Comparison of ENCODE assay signal across 12 cellular contexts in the genomic region with DNA sequence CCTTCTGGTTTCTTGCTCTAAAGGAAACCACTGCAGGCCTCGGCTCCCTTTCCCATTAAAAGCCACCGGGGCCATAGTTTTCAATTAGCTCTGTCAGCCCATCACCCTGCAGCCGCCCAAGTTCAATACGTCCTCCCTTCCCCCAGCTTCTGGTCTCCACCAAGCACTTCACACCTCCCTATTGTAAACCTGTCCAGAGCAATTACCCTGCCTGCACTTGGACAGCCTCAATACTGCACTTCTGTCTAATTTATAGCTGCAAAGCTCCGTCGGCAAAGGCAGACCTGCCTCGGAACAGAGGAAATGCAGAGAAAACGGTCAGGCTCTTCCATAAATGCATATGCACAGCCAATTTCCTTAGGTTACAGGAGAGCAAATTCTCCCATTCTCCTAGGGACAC. TPM values are rescaled to one million over a fixed set of nuclear protein-coding genes. Genes with fewer than 3 reads are reported as not detected.
DNase-seq lines count a peak whose midpoint lies in the region; ATAC-seq, FAIRE-seq and TF ChIP-seq lines count a peak whose summit lies in the region.
"Had no signal": no experiment of that assay in that cellular context is flagged by ENCODE, and none has a peak within 500 bp of the region (broad histone marks: within the 10 kb centered on the region; RNA-seq: fewer than 3 reads in every experiment).

No MANE protein-coding gene starts in this region.

- no peaks in the 10 kb centered on the region for H3K36me3 ChIP-seq in mucosa of rectum (ENCODE audit: control insufficient read depth in 2 of 2, insufficient read depth in 2 of 2, low read length in 2 of 2)
- no peaks in the 10 kb centered on the region for H3K36me3 ChIP-seq in testis (ENCODE audit: low read depth, missing control alignments)
- H3K36me3 ChIP-seq: neutrophil had no signal

- peaks cover 64 to 67% of the 10 kb centered on the region in 2 donors for H3K4me1 Mint-ChIP-seq in natural killer cell treated with Interleukin-12 subunit alpha and Interleukin-12 subunit beta and Interleukin-15 and Interleukin-18, amount 100 ng/mL, for 72 hours (ENCODE audit: low read depth in 2 of 2)
- peaks cover 40 to 61% of the 10 kb centered on the region in 2 donors for H3K4me1 Mint-ChIP-seq in natural killer cell
- peaks cover 12% of the 10 kb centered on the region for H3K4me1 Mint-ChIP-seq in activated T-helper 1 cell treated with anti-CD3 and anti-CD28 coated beads, Interleukin-12 subunit alpha, Interleukin-12 subunit beta, Interleukin-2, Interleukin-4 antibody, amounts not matched to agents 30 ng/mL and 10 ng/mL and 1 ng/mL, durations not matched to agents 14 hours and 24 hours and 36 hours (ENCODE audit: low read depth)

- FAIRE-seq in urothelium cell line (lab: Jason Lieb, UNC) = no peak
- FAIRE-seq: GM12878, kidney had no signal

- peak overlapping the region; percentile 64 to 71 for H3K27ac ChIP-seq in mucosa of rectum (ENCODE audit: low read depth in 2 of 2, low read length in 2 of 2)
- no peak overlapping the region for H3K27ac ChIP-seq in testis

- peak overlapping the region; percentile 72 to 84 for H3K27ac Mint-ChIP-seq in natural killer cell treated with Interleukin-12 subunit alpha and Interleukin-12 subunit beta and Interleukin-15 and Interleukin-18, amount 100 ng/mL, for 72 hours
- H3K27ac Mint-ChIP-seq in natural killer cell = no peak overlapping the region
- H3K27ac Mint-ChIP-seq in activated T-helper 1 cell treated with anti-CD3 and anti-CD28 coated beads, Interleukin-12 subunit alpha, Interleukin-12 subunit beta, Interleukin-2, Interleukin-4 antibody, amounts not matched to agents 30 ng/mL and 10 ng/mL and 1 ng/mL, durations not matched to agents 14 hours and 24 hours and 36 hours = peak overlapping the region; percentile 89

- no peaks in the 10 kb centered on the region for H3K9me3 ChIP-seq in mucosa of rectum (ENCODE audit: control insufficient read depth in 2 of 2, low read length in 2 of 2)
- no peaks in the 10 kb centered on the region for H3K9me3 ChIP-seq in testis
- H3K9me3 ChIP-seq: neutrophil had no signal

- intact Hi-C loops in natural killer cell (cut with micrococcal nuclease) = no loop called here
- intact Hi-C loops in activated T-helper 1 cell treated with anti-CD3 and anti-CD28 coated beads, Interleukin-12 subunit alpha, Interleukin-12 subunit beta, Interleukin-2, Interleukin-4 antibody, amounts not matched to agents 30 ng/mL and 10 ng/mL and 1 ng/mL, durations not matched to agents 14 hours and 24 hours and 36 hours (cut with micrococcal nuclease) = loop anchor here (1.0 to 10.0 kb wide), 2 partner anchors 22 to 444 kb away; a partner anchor contains a TSS
- intact Hi-C loops in testis (cut with DNase I; ENCODE audit: low total_unique reads) = no loop called here

- H3K27me3 ChIP-seq in mucosa of rectum (ENCODE audit: control insufficient read depth in 2 of 2, insufficient read depth in 2 of 2, low read length in 2 of 2) (no peaks in the 10 kb centered on the region), testis (no peaks in the 10 kb centered on the region)
- H3K27me3 ChIP-seq: neutrophil had no signal

- H3K27me3 Mint-ChIP-seq in natural killer cell treated with Interleukin-12 subunit alpha and Interleukin-12 subunit beta and Interleukin-15 and Interleukin-18, amount 100 ng/mL, for 72 hours = peaks cover 0 to 5% of the 10 kb centered on the region in 2 donors
- H3K27me3 Mint-ChIP-seq in natural killer cell (ENCODE audit: low read depth in 2 of 2) = peaks cover 5 to 12% of the 10 kb centered on the region in 2 donors
- H3K27me3 Mint-ChIP-seq in activated T-helper 1 cell treated with anti-CD3 and anti-CD28 coated beads, Interleukin-12 subunit alpha, Interleukin-12 subunit beta, Interleukin-2, Interleukin-4 antibody, amounts not matched to agents 30 ng/mL and 10 ng/mL and 1 ng/mL, durations not matched to agents 14 hours and 24 hours and 36 hours (ENCODE audit: insufficient read depth) = no peaks in the 10 kb centered on the region

- no peak for DNase-seq in natural killer cell treated with Interleukin-12 subunit alpha and Interleukin-12 subunit beta and Interleukin-15 and Interleukin-18, amount 100 ng/mL, for 72 hours (ENCODE audit: low spot score)
- DNase-seq in natural killer cell = no peak
- no peak for DNase-seq in activated T-helper 1 cell treated with anti-CD3 and anti-CD28 coated beads, Interleukin-12 subunit alpha, Interleukin-12 subunit beta, Interleukin-2, Interleukin-4 antibody, amounts not matched to agents 30 ng/mL and 10 ng/mL and 1 ng/mL, durations not matched to agents 14 hours and 24 hours and 36 hours (ENCODE audit: low spot score)
- DNase-seq in testis = no peak
- no peak for DNase-seq in superior temporal gyrus (ENCODE audit: extremely low spot score)
- no peak for DNase-seq in RPMI8226
- no peak for DNase-seq in urothelium cell line (ENCODE audit: low spot score)
- DNase-seq: kidney, NCI-H748 treated with DMSO at 0.1 percent for 48 hours had no signal

- H3K36me3 Mint-ChIP-seq in natural killer cell treated with Interleukin-12 subunit alpha and Interleukin-12 subunit beta and Interleukin-15 and Interleukin-18, amount 100 ng/mL, for 72 hours = peaks cover 17% of the 10 kb centered on the region
- no peaks in the 10 kb centered on the region for H3K36me3 Mint-ChIP-seq in natural killer cell
- peaks cover 32% of the 10 kb centered on the region for H3K36me3 Mint-ChIP-seq in activated T-helper 1 cell treated with anti-CD3 and anti-CD28 coated beads, Interleukin-12 subunit alpha, Interleukin-12 subunit beta, Interleukin-2, Interleukin-4 antibody, amounts not matched to agents 30 ng/mL and 10 ng/mL and 1 ng/mL, durations not matched to agents 14 hours and 24 hours and 36 hours (ENCODE audit: low read depth)

- no peak overlapping the region for H3K9ac ChIP-seq in mucosa of rectum (ENCODE audit: low read depth in 1 of 2, low read length in 2 of 2)

- H3K9me3 Mint-ChIP-seq in natural killer cell treated with Interleukin-12 subunit alpha and Interleukin-12 subunit beta and Interleukin-15 and Interleukin-18, amount 100 ng/mL, for 72 hours = peaks cover 3% of the 10 kb centered on the region
- H3K9me3 Mint-ChIP-seq in natural killer cell = no peaks in the 10 kb centered on the region
- peaks cover 15% of the 10 kb centered on the region for H3K9me3 Mint-ChIP-seq in activated T-helper 1 cell treated with anti-CD3 and anti-CD28 coated beads, Interleukin-12 subunit alpha, Interleukin-12 subunit beta, Interleukin-2, Interleukin-4 antibody, amounts not matched to agents 30 ng/mL and 10 ng/mL and 1 ng/mL, durations not matched to agents 14 hours and 24 hours and 36 hours

- TF ChIP-seq POLR2A in testis (IDR thresholded peaks at IDR 0.05) = no peak

- 80 to 83% methylated on average over 8 of the region's 8 CpGs for WGBS in testis, 2 donors

- H3K4me3 ChIP-seq in mucosa of rectum (ENCODE audit: low read length in 2 of 2) (peak overlapping the region in 1 of 2 donors; percentile 2), testis (no peak overlapping the region)
- H3K4me3 ChIP-seq: GM12878 had no signal

- peak overlapping the region; percentile 71 for H3K4me3 Mint-ChIP-seq in natural killer cell treated with Interleukin-12 subunit alpha and Interleukin-12 subunit beta and Interleukin-15 and Interleukin-18, amount 100 ng/mL, for 72 hours
- no peak overlapping the region for H3K4me3 Mint-ChIP-seq in natural killer cell
- H3K4me3 Mint-ChIP-seq in activated T-helper 1 cell treated with anti-CD3 and anti-CD28 coated beads, Interleukin-12 subunit alpha, Interleukin-12 subunit beta, Interleukin-2, Interleukin-4 antibody, amounts not matched to agents 30 ng/mL and 10 ng/mL and 1 ng/mL, durations not matched to agents 14 hours and 24 hours and 36 hours = peak overlapping the region; percentile 36

- TF ChIP-seq CTCF in natural killer cell (IDR thresholded peaks at IDR 0.05) (no peak), testis (IDR thresholded peaks at IDR 0.05) (no peak)

- H3K4me1 ChIP-seq in mucosa of rectum (ENCODE audit: control insufficient read depth in 2 of 2, insufficient read depth in 2 of 2, low read length in 2 of 2) = peaks cover 69 to 90% of the 10 kb centered on the region in 2 donors
- peaks cover 16% of the 10 kb centered on the region for H3K4me1 ChIP-seq in testis

- no peak for ATAC-seq in natural killer cell treated with Interleukin-12 subunit alpha and Interleukin-12 subunit beta and Interleukin-15 and Interleukin-18, amount 100 ng/mL, for 72 hours
- ATAC-seq in natural killer cell = no peak

RNA-seq across cellular contexts. Expression of a gene that starts 21.9 kb away (rescaled TPM):
- 10 to 100 TPM; 21.6 to 41.1 TPM for total RNA-seq in natural killer cell treated with Interleukin-12 subunit alpha and Interleukin-12 subunit beta and Interleukin-15 and Interleukin-18, amount 100 ng/mL, for 72 hours
- total RNA-seq in natural killer cell = 10 to 100 TPM in 1 of 3 donors, 1 to 10 TPM in 2; 5.5 to 10.6 (median 8.5) TPM
- 57.4 and 59.5 TPM in 2 replicates for total RNA-seq in activated T-helper 1 cell treated with anti-CD3 and anti-CD28 coated beads, Interleukin-12 subunit alpha, Interleukin-12 subunit beta, Interleukin-2, Interleukin-4 antibody, amounts not matched to agents 30 ng/mL and 10 ng/mL and 1 ng/mL, durations not matched to agents 14 hours and 24 hours and 36 hours
- total RNA-seq in testis = 100 to 1,000 TPM in 1 of 2 donors, 10 to 100 TPM in 1; 77.9 to 107 TPM
- 62.7 TPM for polyA plus RNA-seq in testis (ENCODE audit: insufficient read depth, low read depth, low replicate concordance)

Comparison
In these comparisons a context has a peak if more than half of its experiments do, and no peak if none do; other contexts are left out.
1. H3K27ac Mint-ChIP-seq: peak in natural killer cell treated with Interleukin-12 subunit alpha and Interleukin-12 subunit beta and Interleukin-15 and Interleukin-18, amount 100 ng/mL, for 72 hours (2 of 2) and activated T-helper 1 cell treated with anti-CD3 and anti-CD28 coated beads, Interleukin-12 subunit alpha, Interleukin-12 subunit beta, Interleukin-2, Interleukin-4 antibody, amounts not matched to agents 30 ng/mL and 10 ng/mL and 1 ng/mL, durations not matched to agents 14 hours and 24 hours and 36 hours (single experiment); none in natural killer cell (0 of 2).
2. H3K27ac ChIP-seq: peak in mucosa of rectum (2 of 2); none in testis (0 of 2).